1 cellular context compared by ENCODE assay signal in the genomic region with DNA sequence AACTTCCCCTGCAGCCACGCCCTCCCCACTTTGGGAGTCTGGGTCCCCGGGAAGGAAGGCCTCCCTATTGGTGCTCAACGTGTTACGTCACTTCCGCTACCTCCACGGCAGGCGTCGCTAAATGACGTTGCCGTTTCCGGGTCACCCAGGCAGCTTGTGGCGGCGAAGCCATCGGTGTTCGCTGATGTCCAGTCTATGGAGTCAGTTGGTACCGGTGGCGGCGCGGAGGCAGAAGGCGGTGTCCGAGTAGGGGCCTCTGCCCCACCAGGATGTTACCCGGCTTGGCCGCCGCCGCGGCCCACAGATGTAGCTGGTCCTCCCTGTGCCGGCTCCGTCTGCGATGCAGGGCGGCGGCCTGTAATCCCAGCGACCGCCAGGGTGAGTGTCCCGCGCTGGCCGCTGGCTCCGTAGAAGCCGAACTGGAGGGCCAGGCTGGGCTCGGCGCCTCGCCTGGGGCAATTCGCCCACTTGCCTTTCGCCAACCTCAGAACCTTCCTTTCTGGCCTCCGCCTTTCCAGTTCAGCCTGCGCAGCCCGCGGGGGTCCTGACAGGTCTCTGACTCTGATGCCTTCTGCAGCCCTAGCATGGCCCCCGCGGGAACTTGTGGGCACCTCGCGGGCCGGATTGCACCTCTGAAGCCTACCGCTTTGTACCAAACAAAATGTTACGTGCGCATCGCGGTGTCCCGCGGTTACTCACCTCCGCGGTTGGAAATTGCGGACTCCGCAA.
TF ChIP-seq lines count a peak whose summit lies in the region.

Gene SLC30A9, plus strand, starts transcription at position 148 of the 729 bp plus-strand sequence. Its CDS starts 122 bp downstream, at position 270.

TF ChIP-seq in HepG2, 621 proteins besides CTCF, POLR2A, EP300 and RAD21 (continued from another document and continues in another):
- TF ChIP-seq, protein P1, sequence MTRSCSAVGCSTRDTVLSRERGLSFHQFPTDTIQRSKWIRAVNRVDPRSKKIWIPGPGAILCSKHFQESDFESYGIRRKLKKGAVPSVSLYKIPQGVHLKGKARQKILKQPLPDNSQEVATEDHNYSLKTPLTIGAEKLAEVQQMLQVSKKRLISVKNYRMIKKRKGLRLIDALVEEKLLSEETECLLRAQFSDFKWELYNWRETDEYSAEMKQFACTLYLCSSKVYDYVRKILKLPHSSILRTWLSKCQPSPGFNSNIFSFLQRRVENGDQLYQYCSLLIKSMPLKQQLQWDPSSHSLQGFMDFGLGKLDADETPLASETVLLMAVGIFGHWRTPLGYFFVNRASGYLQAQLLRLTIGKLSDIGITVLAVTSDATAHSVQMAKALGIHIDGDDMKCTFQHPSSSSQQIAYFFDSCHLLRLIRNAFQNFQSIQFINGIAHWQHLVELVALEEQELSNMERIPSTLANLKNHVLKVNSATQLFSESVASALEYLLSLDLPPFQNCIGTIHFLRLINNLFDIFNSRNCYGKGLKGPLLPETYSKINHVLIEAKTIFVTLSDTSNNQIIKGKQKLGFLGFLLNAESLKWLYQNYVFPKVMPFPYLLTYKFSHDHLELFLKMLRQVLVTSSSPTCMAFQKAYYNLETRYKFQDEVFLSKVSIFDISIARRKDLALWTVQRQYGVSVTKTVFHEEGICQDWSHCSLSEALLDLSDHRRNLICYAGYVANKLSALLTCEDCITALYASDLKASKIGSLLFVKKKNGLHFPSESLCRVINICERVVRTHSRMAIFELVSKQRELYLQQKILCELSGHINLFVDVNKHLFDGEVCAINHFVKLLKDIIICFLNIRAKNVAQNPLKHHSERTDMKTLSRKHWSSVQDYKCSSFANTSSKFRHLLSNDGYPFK (CRISPR knock-in tag; IDR thresholded peaks at IDR 0.05; ENCODE audit: borderline replicate concordance) = peak; percentile 77; the same call in 1 of the 2 replicates
- TF ChIP-seq NRL (CRISPR knock-in tag; IDR thresholded peaks at IDR 0.05; ENCODE audit: borderline replicate concordance) (peak; percentile 72), BRD4 (CRISPR knock-in tag; IDR thresholded peaks at IDR 0.05) (0 out of 2 replicates have a peak, but pooled peaks have one; percentile 25), E2F2 (CRISPR knock-in tag; IDR thresholded peaks at IDR 0.05; ENCODE audit: borderline replicate concordance) (no peak), MXI1 (IDR thresholded peaks at IDR 0.05; ENCODE audit: borderline replicate concordance, low read depth, low read length) (peak; percentile 60; the same call in 1 of the 3 replicates), CHCHD3 (CRISPR knock-in tag; IDR thresholded peaks at IDR 0.05) (peak; percentile 82; the same call in 1 of the 2 replicates), HDAC1 (CRISPR knock-in tag; IDR thresholded peaks at IDR 0.05) (peak; percentile 85), WIZ (CRISPR knock-in tag; IDR thresholded peaks at IDR 0.05) (peak; percentile 86; the same call in 1 of the 2 replicates), ZNF160 (CRISPR knock-in tag; IDR thresholded peaks at IDR 0.05) (0 out of 2 replicates have a peak, but pooled peaks have one; percentile 27), ZZZ3 (CRISPR knock-in tag; IDR thresholded peaks at IDR 0.05; ENCODE audit: borderline replicate concordance) (peak; percentile 81; the same call in 1 of the 2 replicates), ZNF335 (CRISPR knock-in tag; IDR thresholded peaks at IDR 0.05) (peak; percentile 66; the same call in 1 of the 2 replicates), CENPT (CRISPR knock-in tag; IDR thresholded peaks at IDR 0.05; ENCODE audit: low read depth) (no peak), TFE3 (CRISPR knock-in tag; IDR thresholded peaks at IDR 0.05) (no peak), ATF1 (CRISPR knock-in tag; IDR thresholded peaks at IDR 0.05) (peak; percentile 96), PPARG (CRISPR knock-in tag; conservative IDR thresholded peaks at IDR 0.05) (0 out of 2 replicates have a peak, but pooled peaks have one; percentile 42), ZNF451 (CRISPR knock-in tag; IDR thresholded peaks at IDR 0.05) (0 out of 2 replicates have a peak, but pooled peaks have one; percentile 35), ATF7 (IDR thresholded peaks at IDR 0.05) (peak; percentile 87), ATF7 (CRISPR knock-in tag; IDR thresholded peaks at IDR 0.05) (peak; percentile 79; the same call in 1 of the 2 replicates), ZNF891 (CRISPR knock-in tag; IDR thresholded peaks at IDR 0.05) (peak; percentile 95), ZBED4 (CRISPR knock-in tag; IDR thresholded peaks at IDR 0.05; ENCODE audit: borderline replicate concordance) (peak; percentile 67; the same call in 1 of the 2 replicates), EZH2 (conservative IDR thresholded peaks at IDR 0.05; ENCODE audit: low read depth, low read length) (no peak), ZSCAN9 (CRISPR knock-in tag; IDR thresholded peaks at IDR 0.05; ENCODE audit: borderline replicate concordance) (peak; percentile 53; the same call in 1 of the 2 replicates), KAT2B (IDR thresholded peaks at IDR 0.05; ENCODE audit: borderline replicate concordance, low read depth, low read length) (no peak), GLI4 (CRISPR knock-in tag; IDR thresholded peaks at IDR 0.05; ENCODE audit: borderline replicate concordance) (0 out of 2 replicates have a peak, but pooled peaks have one; percentile 41), PHF5A (CRISPR knock-in tag; IDR thresholded peaks at IDR 0.05; ENCODE audit: low read depth, unreplicated experiment) (peak; percentile 80), BCL3 (CRISPR knock-in tag; IDR thresholded peaks at IDR 0.05) (peak; percentile 59; the same call in 1 of the 2 replicates), CHD4 (IDR thresholded peaks at IDR 0.05; ENCODE audit: borderline replicate concordance, low read length) (no peak), RFX5 (IDR thresholded peaks at IDR 0.05; ENCODE audit: low read depth, low read length) (peak; percentile 73), ZNF296 (CRISPR knock-in tag; conservative IDR thresholded peaks at IDR 0.05) (0 out of 2 replicates have a peak, but pooled peaks have one; percentile 27), POLR2AphosphoS5 (IDR thresholded peaks at IDR 0.05; ENCODE audit: low read depth, low read length) (peak; percentile 94), ZNF446 (CRISPR knock-in tag; IDR thresholded peaks at IDR 0.05) (0 out of 2 replicates have a peak, but pooled peaks have one; percentile 55), RBFOX2 (IDR thresholded peaks at IDR 0.05; ENCODE audit: low read depth, low read length) (peak; percentile 90), NR2F6 (IDR thresholded peaks at IDR 0.05) (peak; percentile 33; the same call in 1 of the 2 replicates), NR2F6 (CRISPR knock-in tag; IDR thresholded peaks at IDR 0.05) (peak; percentile 69; the same call in 1 of the 2 replicates), DRAP1 (CRISPR knock-in tag; IDR thresholded peaks at IDR 0.05) (peak; percentile 83), ZNF44 (CRISPR knock-in tag; IDR thresholded peaks at IDR 0.05) (0 out of 2 replicates have a peak, but pooled peaks have one; percentile 24), FLYWCH1 (CRISPR knock-in tag; IDR thresholded peaks at IDR 0.05) (peak; percentile 68; the same call in 1 of the 2 replicates), DNMT1 (CRISPR knock-in tag; IDR thresholded peaks at IDR 0.05) (peak; percentile 84; the same call in 1 of the 2 replicates), ESRRA (CRISPR knock-in tag; IDR thresholded peaks at IDR 0.05; ENCODE audit: low read depth) (no peak)
- TF ChIP-seq, protein P2, sequence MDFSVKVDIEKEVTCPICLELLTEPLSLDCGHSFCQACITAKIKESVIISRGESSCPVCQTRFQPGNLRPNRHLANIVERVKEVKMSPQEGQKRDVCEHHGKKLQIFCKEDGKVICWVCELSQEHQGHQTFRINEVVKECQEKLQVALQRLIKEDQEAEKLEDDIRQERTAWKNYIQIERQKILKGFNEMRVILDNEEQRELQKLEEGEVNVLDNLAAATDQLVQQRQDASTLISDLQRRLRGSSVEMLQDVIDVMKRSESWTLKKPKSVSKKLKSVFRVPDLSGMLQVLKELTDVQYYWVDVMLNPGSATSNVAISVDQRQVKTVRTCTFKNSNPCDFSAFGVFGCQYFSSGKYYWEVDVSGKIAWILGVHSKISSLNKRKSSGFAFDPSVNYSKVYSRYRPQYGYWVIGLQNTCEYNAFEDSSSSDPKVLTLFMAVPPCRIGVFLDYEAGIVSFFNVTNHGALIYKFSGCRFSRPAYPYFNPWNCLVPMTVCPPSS (IDR thresholded peaks at IDR 0.05) = no peak
- TF ChIP-seq, protein P3, sequence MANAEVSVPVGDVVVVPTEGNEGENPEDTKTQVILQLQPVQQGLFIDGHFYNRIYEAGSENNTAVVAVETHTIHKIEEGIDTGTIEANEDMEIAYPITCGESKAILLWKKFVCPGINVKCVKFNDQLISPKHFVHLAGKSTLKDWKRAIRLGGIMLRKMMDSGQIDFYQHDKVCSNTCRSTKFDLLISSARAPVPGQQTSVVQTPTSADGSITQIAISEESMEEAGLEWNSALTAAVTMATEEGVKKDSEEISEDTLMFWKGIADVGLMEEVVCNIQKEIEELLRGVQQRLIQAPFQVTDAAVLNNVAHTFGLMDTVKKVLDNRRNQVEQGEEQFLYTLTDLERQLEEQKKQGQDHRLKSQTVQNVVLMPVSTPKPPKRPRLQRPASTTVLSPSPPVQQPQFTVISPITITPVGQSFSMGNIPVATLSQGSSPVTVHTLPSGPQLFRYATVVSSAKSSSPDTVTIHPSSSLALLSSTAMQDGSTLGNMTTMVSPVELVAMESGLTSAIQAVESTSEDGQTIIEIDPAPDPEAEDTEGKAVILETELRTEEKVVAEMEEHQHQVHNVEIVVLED (CRISPR knock-in tag; IDR thresholded peaks at IDR 0.05; ENCODE audit: borderline replicate concordance) = peak; percentile 92
- TF ChIP-seq, protein P4, sequence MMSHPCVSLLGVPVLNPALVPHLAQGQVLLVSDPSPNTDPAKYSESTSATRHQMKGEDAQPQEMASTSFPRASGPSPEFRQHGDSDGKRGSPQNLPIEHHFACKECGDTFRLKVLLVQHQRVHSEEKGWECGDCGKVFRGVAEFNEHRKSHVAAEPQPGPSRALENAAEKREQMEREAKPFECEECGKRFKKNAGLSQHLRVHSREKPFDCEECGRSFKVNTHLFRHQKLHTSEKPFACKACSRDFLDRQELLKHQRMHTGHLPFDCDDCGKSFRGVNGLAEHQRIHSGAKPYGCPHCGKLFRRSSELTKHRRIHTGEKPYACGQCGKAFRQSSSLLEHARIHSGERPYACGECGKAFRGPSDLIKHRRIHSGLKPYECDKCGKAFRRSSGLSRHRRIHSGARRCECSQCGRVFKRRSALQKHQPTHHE (CRISPR knock-in tag; IDR thresholded peaks at IDR 0.05; ENCODE audit: borderline replicate concordance) = no peak
